In genomic region chr4:6686104-6686787, GRCh38 we compare ENCODE assay signal across 20 cellular contexts. TPM values are rescaled to one million over a fixed set of nuclear protein-coding genes. Genes with fewer than 3 reads are reported as not detected.
DNase-seq lines count a peak whose midpoint lies in the region; ATAC-seq lines count a peak whose summit lies in the region.
"Had no signal": no experiment of that assay in that cellular context is flagged by ENCODE, and none has a peak within 500 bp of the region (broad histone marks: within the 10 kb centered on the region; RNA-seq: fewer than 3 reads in every experiment).

No MANE protein-coding gene starts in this region.

- POLR2A ChIA-PET in activated CD4-positive, alpha-beta memory T cell treated with anti-CD3 and anti-CD28 coated beads, Interleukin-2, amount 10 ng/mL, durations not matched to agents 7 days and 5 days (lab: Charles Lee): interaction anchor here (2.0 to 10.6 kb wide), 2 partner anchors 10 to 12 kb away, joined by 9 to 374 read pairs; a partner anchor contains a TSS
- POLR2A ChIA-PET in activated CD4-positive, alpha-beta memory T cell treated with anti-CD3 and anti-CD28 coated beads for 36 hours (lab: Charles Lee): interaction anchor here (1.0 to 1.1 kb wide), 2 partner anchors 13 to 223 kb away, joined by 3 to 4 read pairs; a partner anchor contains a TSS
- POLR2A ChIA-PET in CD4-positive, alpha-beta memory T cell (lab: Charles Lee; ENCODE audit: partially characterized antibody): interaction anchor here (2.1 to 34.5 kb wide), 5 partner anchors 9 to 25 kb away, joined by 16 to 1401 read pairs (median 663); partner anchors contain the start of genes BLOC1S4, MRFAP1L1 and S100P
- POLR2A ChIA-PET in T-cell (lab: Charles Lee): no interaction called here
- POLR2A ChIA-PET in naive thymus-derived CD8-positive, alpha-beta T cell (lab: Charles Lee): interaction anchor here (1.4 to 16.9 kb wide), 6 partner anchors 10 to 30 kb away, joined by 5 to 521 read pairs (median 44); partner anchors contain the start of genes BLOC1S4 and MRFAP1L1

- peaks cover 46% of the 10 kb centered on the region for H3K4me1 ChIP-seq in CD4-positive, alpha-beta memory T cell (ENCODE audit: insufficient read depth, low read length)

- no peak for ATAC-seq in T-cell (replicated peaks in 1 of 4)
- no peak for ATAC-seq in naive thymus-derived CD8-positive, alpha-beta T cell
- no peak for ATAC-seq in activated T-cell treated with anti-CD3 and anti-CD28 coated beads, Interleukin-2, amount 50 U/mL, for 4 hours

- intact Hi-C loops in activated CD4-positive, alpha-beta memory T cell treated with anti-CD3 and anti-CD28 coated beads for 36 hours (cut with micrococcal nuclease): no loop called here
- intact Hi-C loops in CD4-positive, alpha-beta memory T cell (cut with micrococcal nuclease): no loop called here

- no peak overlapping the region for H3K27ac ChIP-seq in CD4-positive, alpha-beta memory T cell (ENCODE audit: low read depth, low read length)
- H3K27ac ChIP-seq: BLaER1, RWPE1, SJCRH30 had no signal

- H3K4me3 Mint-ChIP-seq in activated CD4-positive, alpha-beta memory T cell treated with anti-CD3 and anti-CD28 coated beads, Interleukin-2, amount 10 ng/mL, durations not matched to agents 7 days and 5 days: no peak overlapping the region
- no peak overlapping the region for H3K4me3 Mint-ChIP-seq in activated CD4-positive, alpha-beta memory T cell treated with anti-CD3 and anti-CD28 coated beads for 36 hours
- H3K4me3 Mint-ChIP-seq in CD4-positive, alpha-beta memory T cell: peak overlapping the region in 1 of 8 donors; percentile 69
- no peak overlapping the region for H3K4me3 Mint-ChIP-seq in T-cell
- no peak overlapping the region for H3K4me3 Mint-ChIP-seq in naive thymus-derived CD8-positive, alpha-beta T cell
- H3K4me3 Mint-ChIP-seq in activated T-cell treated with anti-CD3 and anti-CD28 coated beads, Interleukin-2, amount 50 U/mL, for 4 hours: no peak overlapping the region
- no peak overlapping the region for H3K4me3 Mint-ChIP-seq in T-helper 2 cell treated with Interferon-gamma antibody and Interleukin-4, amounts not matched to agents 5 μg/mL and 100 μg/mL, for 36 hours

- H3K4me1 Mint-ChIP-seq in activated CD4-positive, alpha-beta memory T cell treated with anti-CD3 and anti-CD28 coated beads, Interleukin-2, amount 10 ng/mL, durations not matched to agents 7 days and 5 days: peaks cover 63% of the 10 kb centered on the region
- peaks cover 55% of the 10 kb centered on the region for H3K4me1 Mint-ChIP-seq in activated CD4-positive, alpha-beta memory T cell treated with anti-CD3 and anti-CD28 coated beads for 36 hours (ENCODE audit: low read depth)
- peaks cover 40 to 84% (median 55%) of the 10 kb centered on the region in 4 donors for H3K4me1 Mint-ChIP-seq in CD4-positive, alpha-beta memory T cell
- peaks cover 37 to 64% (median 54%) of the 10 kb centered on the region in 3 donors for H3K4me1 Mint-ChIP-seq in T-cell
- peaks cover 24 to 63% (median 54%) of the 10 kb centered on the region in 4 donors for H3K4me1 Mint-ChIP-seq in naive thymus-derived CD8-positive, alpha-beta T cell
- peaks cover 50% of the 10 kb centered on the region for H3K4me1 Mint-ChIP-seq in activated T-cell treated with anti-CD3 and anti-CD28 coated beads, Interleukin-2, amount 50 U/mL, for 4 hours (ENCODE audit: low read depth)
- peaks cover 47% of the 10 kb centered on the region for H3K4me1 Mint-ChIP-seq in T-helper 2 cell treated with Interferon-gamma antibody and Interleukin-4, amounts not matched to agents 5 μg/mL and 100 μg/mL, for 36 hours (ENCODE audit: low read depth)

- H3K27me3 Mint-ChIP-seq in activated CD4-positive, alpha-beta memory T cell treated with anti-CD3 and anti-CD28 coated beads, Interleukin-2, amount 10 ng/mL, durations not matched to agents 7 days and 5 days: no peaks in the 10 kb centered on the region
- H3K27me3 Mint-ChIP-seq in activated CD4-positive, alpha-beta memory T cell treated with anti-CD3 and anti-CD28 coated beads for 36 hours: no peaks in the 10 kb centered on the region
- H3K27me3 Mint-ChIP-seq in CD4-positive, alpha-beta memory T cell: no peaks in the 10 kb centered on the region
- H3K27me3 Mint-ChIP-seq in T-cell: no peaks in the 10 kb centered on the region
- no peaks in the 10 kb centered on the region for H3K27me3 Mint-ChIP-seq in naive thymus-derived CD8-positive, alpha-beta T cell
- no peaks in the 10 kb centered on the region for H3K27me3 Mint-ChIP-seq in activated T-cell treated with anti-CD3 and anti-CD28 coated beads, Interleukin-2, amount 50 U/mL, for 4 hours (ENCODE audit: low read depth)
- no peaks in the 10 kb centered on the region for H3K27me3 Mint-ChIP-seq in T-helper 2 cell treated with Interferon-gamma antibody and Interleukin-4, amounts not matched to agents 5 μg/mL and 100 μg/mL, for 36 hours (ENCODE audit: low read depth)

- H3K36me3 ChIP-seq in CD4-positive, alpha-beta memory T cell (ENCODE audit: insufficient read depth, low read length): no peaks in the 10 kb centered on the region
- H3K36me3 ChIP-seq: MG63, SJCRH30 had no signal

- H3K9me3 ChIP-seq in CD4-positive, alpha-beta memory T cell (ENCODE audit: control insufficient read depth in 1 of 2, low read length in 2 of 2): no peaks in the 10 kb centered on the region
- H3K9me3 ChIP-seq: BLaER1, MG63, SJCRH30 had no signal

- H3K36me3 Mint-ChIP-seq in activated CD4-positive, alpha-beta memory T cell treated with anti-CD3 and anti-CD28 coated beads, Interleukin-2, amount 10 ng/mL, durations not matched to agents 7 days and 5 days (ENCODE audit: low read depth): peaks cover 40% of the 10 kb centered on the region
- peaks cover 2% of the 10 kb centered on the region for H3K36me3 Mint-ChIP-seq in activated CD4-positive, alpha-beta memory T cell treated with anti-CD3 and anti-CD28 coated beads for 36 hours
- H3K36me3 Mint-ChIP-seq in CD4-positive, alpha-beta memory T cell: peaks cover 10 to 25% of the 10 kb centered on the region in 2 donors
- H3K36me3 Mint-ChIP-seq in T-cell: peaks cover 5% of the 10 kb centered on the region
- H3K36me3 Mint-ChIP-seq in naive thymus-derived CD8-positive, alpha-beta T cell: no peaks in the 10 kb centered on the region
- H3K36me3 Mint-ChIP-seq in activated T-cell treated with anti-CD3 and anti-CD28 coated beads, Interleukin-2, amount 50 U/mL, for 4 hours (ENCODE audit: insufficient read depth): peaks cover 3% of the 10 kb centered on the region
- peaks cover 48% of the 10 kb centered on the region for H3K36me3 Mint-ChIP-seq in T-helper 2 cell treated with Interferon-gamma antibody and Interleukin-4, amounts not matched to agents 5 μg/mL and 100 μg/mL, for 36 hours (ENCODE audit: low read depth)

- CTCF ChIA-PET in activated CD4-positive, alpha-beta memory T cell treated with anti-CD3 and anti-CD28 coated beads, Interleukin-2, amount 10 ng/mL, durations not matched to agents 7 days and 5 days (lab: Charles Lee): interaction anchor here (5.3 to 10.7 kb wide), 2 partner anchors 12 to 15 kb away, joined by 70 to 180 read pairs; a partner anchor contains a TSS
- CTCF ChIA-PET in activated CD4-positive, alpha-beta memory T cell treated with anti-CD3 and anti-CD28 coated beads for 36 hours (lab: Charles Lee): interaction anchor here (5.4 kb wide), 1 partner anchor 12 kb away, joined by 56 read pairs; a partner anchor contains a TSS
- CTCF ChIA-PET in CD4-positive, alpha-beta memory T cell (lab: Charles Lee; ENCODE audit: partially characterized antibody): interaction anchor here (1.1 to 7.0 kb wide), 5 partner anchors 11 to 32 kb away, joined by 3 to 155 read pairs (median 52); partner anchors contain the start of gene MRFAP1L1
- CTCF ChIA-PET in T-cell (lab: Charles Lee): no interaction called here

- H3K9me3 Mint-ChIP-seq in activated CD4-positive, alpha-beta memory T cell treated with anti-CD3 and anti-CD28 coated beads, Interleukin-2, amount 10 ng/mL, durations not matched to agents 7 days and 5 days: no peaks in the 10 kb centered on the region
- no peaks in the 10 kb centered on the region for H3K9me3 Mint-ChIP-seq in activated CD4-positive, alpha-beta memory T cell treated with anti-CD3 and anti-CD28 coated beads for 36 hours
- H3K9me3 Mint-ChIP-seq in CD4-positive, alpha-beta memory T cell: no peaks in the 10 kb centered on the region
- H3K9me3 Mint-ChIP-seq in T-cell: no peaks in the 10 kb centered on the region
- no peaks in the 10 kb centered on the region for H3K9me3 Mint-ChIP-seq in naive thymus-derived CD8-positive, alpha-beta T cell
- H3K9me3 Mint-ChIP-seq in activated T-cell treated with anti-CD3 and anti-CD28 coated beads, Interleukin-2, amount 50 U/mL, for 4 hours: no peaks in the 10 kb centered on the region
- H3K9me3 Mint-ChIP-seq in T-helper 2 cell treated with Interferon-gamma antibody and Interleukin-4, amounts not matched to agents 5 μg/mL and 100 μg/mL, for 36 hours: no peaks in the 10 kb centered on the region

- H3K27me3 ChIP-seq in CD4-positive, alpha-beta memory T cell (ENCODE audit: insufficient read depth, low read length): no peaks in the 10 kb centered on the region
- H3K27me3 ChIP-seq: BLaER1, MG63, SJCRH30 had no signal

- no peak for DNase-seq in activated CD4-positive, alpha-beta memory T cell treated with anti-CD3 and anti-CD28 coated beads, Interleukin-2, amount 10 ng/mL, durations not matched to agents 7 days and 5 days
- no peak for DNase-seq in activated CD4-positive, alpha-beta memory T cell treated with anti-CD3 and anti-CD28 coated beads for 36 hours
- DNase-seq in CD4-positive, alpha-beta memory T cell: no peak
- no peak for DNase-seq in T-cell
- DNase-seq in naive thymus-derived CD8-positive, alpha-beta T cell: no peak
- DNase-seq in T1000 (lab: John Stamatoyannopoulos, UW): no peak
- no peak for DNase-seq in activated T-cell treated with anti-CD3 and anti-CD28 coated beads, Interleukin-2, amount 50 U/mL, for 4 hours
- no peak for DNase-seq in T-helper 2 cell treated with Interferon-gamma antibody and Interleukin-4, amounts not matched to agents 5 μg/mL and 100 μg/mL, for 36 hours (ENCODE audit: low spot score)
- DNase-seq: 8988T, Calu3, HCEC 1CT, KBM-7, MG63, NCI-H1105, NCI-H1694 treated with DMSO at 0.1 percent for 48 hours, NCI-H345, NCI-H526 treated with DMSO at 0.1 percent for 48 hours, SJCRH30 had no signal

- no peak overlapping the region for H3K4me3 ChIP-seq in CD4-positive, alpha-beta memory T cell (ENCODE audit: low read length in 2 of 2)
- H3K4me3 ChIP-seq: BLaER1, MG63, SJCRH30 had no signal

- peak overlapping the region; percentile 61 for H3K27ac Mint-ChIP-seq in activated CD4-positive, alpha-beta memory T cell treated with anti-CD3 and anti-CD28 coated beads, Interleukin-2, amount 10 ng/mL, durations not matched to agents 7 days and 5 days
- H3K27ac Mint-ChIP-seq in activated CD4-positive, alpha-beta memory T cell treated with anti-CD3 and anti-CD28 coated beads for 36 hours: no peak overlapping the region
- peak overlapping the region; percentile 66 to 97 (median 82) for H3K27ac Mint-ChIP-seq in CD4-positive, alpha-beta memory T cell
- H3K27ac Mint-ChIP-seq in T-cell: peak overlapping the region; percentile 99 to 100
- H3K27ac Mint-ChIP-seq in naive thymus-derived CD8-positive, alpha-beta T cell: peak overlapping the region in 9 of 10 donors; percentile 39 to 99 (median 75)
- no peak overlapping the region for H3K27ac Mint-ChIP-seq in T-helper 2 cell treated with Interferon-gamma antibody and Interleukin-4, amounts not matched to agents 5 μg/mL and 100 μg/mL, for 36 hours

RNA-seq across cellular contexts. Expression of gene S100P, which starts 7.4 kb away (rescaled TPM):
- total RNA-seq in activated CD4-positive, alpha-beta memory T cell treated with anti-CD3 and anti-CD28 coated beads, Interleukin-2, amount 10 ng/mL, durations not matched to agents 7 days and 5 days: 100 to 1,000 TPM; 165 to 176 TPM
- 10 to 100 TPM; 19.3 to 20.3 TPM for total RNA-seq in activated CD4-positive, alpha-beta memory T cell treated with anti-CD3 and anti-CD28 coated beads for 36 hours
- total RNA-seq in CD4-positive, alpha-beta memory T cell: 1 to 10 TPM; 2.0 to 2.1 TPM
- 1 to 10 TPM; 1.3 to 3.9 TPM for polyA plus RNA-seq in CD4-positive, alpha-beta memory T cell
- 1 to 10 TPM in 3 of 5 donors, under 1 TPM in 1, not detected in 1; 0.70 to 3.8 (median 1.9) TPM for total RNA-seq in T-cell
- total RNA-seq in naive thymus-derived CD8-positive, alpha-beta T cell: 1 to 10 TPM in 1 of 2 experiments, under 1 TPM in 1; 0.39 to 3.0 TPM
- polyA plus RNA-seq in naive thymus-derived CD8-positive, alpha-beta T cell: 1 to 10 TPM in 1 of 3 donors, not detected in 2; 3.2 TPM
- 1 to 10 TPM in 2 of 3 donors, not detected in 1; 1.3 to 2.8 TPM for total RNA-seq in activated T-cell treated with anti-CD3 and anti-CD28 coated beads, Interleukin-2, amount 50 U/mL, for 4 hours

RNA-seq across cellular contexts. Expression of gene MRFAP1L1, which starts 23.4 kb away (rescaled TPM):
- 10 to 100 TPM; 81.9 to 83.1 TPM for total RNA-seq in activated CD4-positive, alpha-beta memory T cell treated with anti-CD3 and anti-CD28 coated beads, Interleukin-2, amount 10 ng/mL, durations not matched to agents 7 days and 5 days
- total RNA-seq in activated CD4-positive, alpha-beta memory T cell treated with anti-CD3 and anti-CD28 coated beads for 36 hours: 10 to 100 TPM; 50.7 to 52.0 TPM
- total RNA-seq in CD4-positive, alpha-beta memory T cell: 100 to 1,000 TPM; 127 to 134 TPM
- 100 to 1,000 TPM; 132 to 147 TPM for polyA plus RNA-seq in CD4-positive, alpha-beta memory T cell
- 100 to 1,000 TPM in 3 of 5 donors, 10 to 100 TPM in 2; 28.8 to 121 (median 112) TPM for total RNA-seq in T-cell
- total RNA-seq in naive thymus-derived CD8-positive, alpha-beta T cell: 100 to 1,000 TPM; 123 to 127 TPM
- 100 to 1,000 TPM; 102 to 124 (median 105) TPM for polyA plus RNA-seq in naive thymus-derived CD8-positive, alpha-beta T cell
- 10 to 100 TPM; 47.0 to 53.2 (median 52.4) TPM for total RNA-seq in activated T-cell treated with anti-CD3 and anti-CD28 coated beads, Interleukin-2, amount 50 U/mL, for 4 hours

RNA-seq across cellular contexts. Expression of gene BLOC1S4, which starts 29.7 kb away (rescaled TPM):
- total RNA-seq in activated CD4-positive, alpha-beta memory T cell treated with anti-CD3 and anti-CD28 coated beads, Interleukin-2, amount 10 ng/mL, durations not matched to agents 7 days and 5 days: 10 to 100 TPM; 22.9 to 23.2 TPM
- total RNA-seq in activated CD4-positive, alpha-beta memory T cell treated with anti-CD3 and anti-CD28 coated beads for 36 hours: 10 to 100 TPM; 17.0 to 19.7 TPM
- total RNA-seq in CD4-positive, alpha-beta memory T cell: 10 to 100 TPM; 35.3 to 37.8 TPM
- 10 to 100 TPM; 72.6 to 76.2 TPM for polyA plus RNA-seq in CD4-positive, alpha-beta memory T cell
- total RNA-seq in T-cell: 10 to 100 TPM; 20.7 to 41.9 (median 36.6) TPM
- total RNA-seq in naive thymus-derived CD8-positive, alpha-beta T cell: 10 to 100 TPM; 38.7 to 40.0 TPM
- 10 to 100 TPM; 65.8 to 81.6 (median 75.4) TPM for polyA plus RNA-seq in naive thymus-derived CD8-positive, alpha-beta T cell
- total RNA-seq in activated T-cell treated with anti-CD3 and anti-CD28 coated beads, Interleukin-2, amount 50 U/mL, for 4 hours: 10 to 100 TPM; 24.4 to 27.4 (median 26.0) TPM

RNA-seq across cellular contexts. Expression of gene MRFAP1, which starts 45.8 kb away (rescaled TPM):
- total RNA-seq in activated CD4-positive, alpha-beta memory T cell treated with anti-CD3 and anti-CD28 coated beads, Interleukin-2, amount 10 ng/mL, durations not matched to agents 7 days and 5 days: 100 to 1,000 TPM; 142 to 144 TPM
- total RNA-seq in activated CD4-positive, alpha-beta memory T cell treated with anti-CD3 and anti-CD28 coated beads for 36 hours: 100 to 1,000 TPM; 122 to 130 TPM
- total RNA-seq in CD4-positive, alpha-beta memory T cell: 100 to 1,000 TPM; 149 to 157 TPM
- polyA plus RNA-seq in CD4-positive, alpha-beta memory T cell: 100 to 1,000 TPM; 156 to 169 TPM
- total RNA-seq in T-cell: 100 to 1,000 TPM; 138 to 169 (median 138) TPM
- total RNA-seq in naive thymus-derived CD8-positive, alpha-beta T cell: 100 to 1,000 TPM; 148 to 153 TPM
- polyA plus RNA-seq in naive thymus-derived CD8-positive, alpha-beta T cell: 100 to 1,000 TPM; 141 to 186 (median 155) TPM
- total RNA-seq in activated T-cell treated with anti-CD3 and anti-CD28 coated beads, Interleukin-2, amount 50 U/mL, for 4 hours: 100 to 1,000 TPM; 116 to 134 (median 128) TPM

Comparison
In these comparisons a context has a peak if more than half of its experiments do, and no peak if none do; other contexts are left out.
1. H3K27ac Mint-ChIP-seq: peak in activated CD4-positive, alpha-beta memory T cell treated with anti-CD3 and anti-CD28 coated beads, Interleukin-2, amount 10 ng/mL, durations not matched to agents 7 days and 5 days (single experiment), CD4-positive, alpha-beta memory T cell (7 of 7), T-cell (2 of 2) and naive thymus-derived CD8-positive, alpha-beta T cell (9 of 10); none in activated CD4-positive, alpha-beta memory T cell treated with anti-CD3 and anti-CD28 coated beads for 36 hours (single experiment) and T-helper 2 cell treated with Interferon-gamma antibody and Interleukin-4, amounts not matched to agents 5 μg/mL and 100 μg/mL, for 36 hours (single experiment).
2. RNA of gene S100P, which starts 7.4 kb away (total RNA-seq): 165 to 176 TPM in activated CD4-positive, alpha-beta memory T cell treated with anti-CD3 and anti-CD28 coated beads, Interleukin-2, amount 10 ng/mL, durations not matched to agents 7 days and 5 days; 19.3 to 20.3 TPM in activated CD4-positive, alpha-beta memory T cell treated with anti-CD3 and anti-CD28 coated beads for 36 hours, 0.39 to 3.0 TPM in naive thymus-derived CD8-positive, alpha-beta T cell, 2.0 to 2.1 TPM in CD4-positive, alpha-beta memory T cell, 0.70 to 3.8 TPM in T-cell and 1.3 to 2.8 TPM in activated T-cell treated with anti-CD3 and anti-CD28 coated beads, Interleukin-2, amount 50 U/mL, for 4 hours; every median in the first group is over 4 times any median in the second.
3. CTCF ChIA-PET loops: an anchor here in activated CD4-positive, alpha-beta memory T cell treated with anti-CD3 and anti-CD28 coated beads, Interleukin-2, amount 10 ng/mL, durations not matched to agents 7 days and 5 days (5.3 to 10.7 kb wide), activated CD4-positive, alpha-beta memory T cell treated with anti-CD3 and anti-CD28 coated beads for 36 hours (5.4 kb wide) and CD4-positive, alpha-beta memory T cell (1.1 to 7.0 kb wide); none called in T-cell.
4. POLR2A ChIA-PET loops: an anchor here in activated CD4-positive, alpha-beta memory T cell treated with anti-CD3 and anti-CD28 coated beads, Interleukin-2, amount 10 ng/mL, durations not matched to agents 7 days and 5 days (2.0 to 10.6 kb wide), activated CD4-positive, alpha-beta memory T cell treated with anti-CD3 and anti-CD28 coated beads for 36 hours (1.0 to 1.1 kb wide), CD4-positive, alpha-beta memory T cell (2.1 to 34.5 kb wide) and naive thymus-derived CD8-positive, alpha-beta T cell (1.4 to 16.9 kb wide); none called in T-cell.